In the genomic region with DNA sequence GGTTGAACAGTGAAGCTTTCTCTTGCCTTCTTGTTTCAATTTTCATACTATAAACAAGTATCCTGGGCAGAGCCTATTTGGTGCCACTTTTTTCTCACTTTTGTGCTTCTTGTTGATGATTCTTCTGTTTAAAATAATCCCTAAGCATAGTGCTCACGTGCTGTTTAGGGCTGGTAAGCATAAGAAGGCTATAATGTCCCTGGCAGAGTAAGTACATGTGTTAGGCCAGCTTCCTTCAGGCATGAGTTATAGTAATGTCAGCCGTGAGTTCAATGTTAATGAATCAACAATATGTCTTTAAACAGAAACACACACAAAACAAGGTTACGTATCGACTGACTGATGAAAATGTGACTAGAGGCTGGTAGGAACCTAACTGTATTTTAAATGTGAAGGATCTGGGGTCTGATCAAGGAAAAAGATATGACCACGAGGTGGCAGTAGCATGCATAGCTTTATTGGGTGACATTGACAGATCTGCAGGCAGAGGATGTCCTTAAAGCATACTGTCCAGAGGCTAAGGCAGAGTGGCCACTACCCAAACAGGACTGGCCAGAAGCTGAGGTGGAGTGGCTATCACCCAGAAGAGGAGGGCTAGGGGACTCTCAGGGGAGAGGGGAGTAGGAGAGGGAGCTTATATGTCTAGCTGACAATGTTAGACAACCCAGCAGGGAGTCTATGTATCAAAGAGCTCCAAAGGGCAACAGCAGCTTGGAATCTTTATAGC, we compare ENCODE assay signal across 8 cellular contexts.
A peak's percentile ranks its signal among the peaks of the same experiment; 100 is the strongest.
DNase-seq lines count a peak whose midpoint lies in the region; ATAC-seq, FAIRE-seq and TF ChIP-seq lines count a peak whose summit lies in the region.

No MANE protein-coding gene starts in this region.

- H3K79me2 ChIP-seq in DOHH2 (ENCODE audit: control insufficient read depth, low read length): no peaks in the 10 kb centered on the region; the same call in 1 of the 2 replicates

- 14 to 24% methylated on average over 5 of the region's 5 CpGs for WGBS in pancreas, 2 donors

- H3K4me1 Mint-ChIP-seq in activated T-helper 17 cell treated with anti-CD3 and anti-CD28 coated beads, Interleukin-2, amount 50 U/mL, for 72 hours: peaks cover 6% of the 10 kb centered on the region

- no peak overlapping the region for H3K4me2 ChIP-seq in DOHH2 (ENCODE audit: low read length)

- peaks cover 25% of the 10 kb centered on the region for H3K4me1 ChIP-seq in DOHH2 (ENCODE audit: control insufficient read depth, low read length)
- no peaks in the 10 kb centered on the region for H3K4me1 ChIP-seq in RWPE2 (ENCODE audit: insufficient read depth, poor library complexity, severe bottlenecking)
- H3K4me1 ChIP-seq in pancreas: no peaks in the 10 kb centered on the region

- no peak overlapping the region for H3K27ac ChIP-seq in DOHH2 (ENCODE audit: low read depth, low read length)
- H3K27ac ChIP-seq in RWPE2 (ENCODE audit: poor library complexity, severe bottlenecking): no peak overlapping the region
- no peak overlapping the region for H3K27ac ChIP-seq in pancreas

- no peaks in the 10 kb centered on the region for H3K27me3 Mint-ChIP-seq in activated T-helper 17 cell treated with anti-CD3 and anti-CD28 coated beads, Interleukin-2, amount 50 U/mL, for 72 hours

- no peaks in the 10 kb centered on the region for H3K27me3 ChIP-seq in DOHH2 (ENCODE audit: control insufficient read depth, low read length)
- H3K27me3 ChIP-seq in RWPE2 (ENCODE audit: insufficient read depth, poor library complexity, severe bottlenecking): no peaks in the 10 kb centered on the region
- H3K27me3 ChIP-seq in pancreas: no peaks in the 10 kb centered on the region

- peaks cover 16% of the 10 kb centered on the region for H3K36me3 Mint-ChIP-seq in activated T-helper 17 cell treated with anti-CD3 and anti-CD28 coated beads, Interleukin-2, amount 50 U/mL, for 72 hours (ENCODE audit: low read depth)

- H3K36me3 ChIP-seq in DOHH2 (ENCODE audit: control insufficient read depth, low read length) (peaks cover 3% of the 10 kb centered on the region; the same call in 1 of the 2 replicates), RWPE2 (ENCODE audit: low read depth) (peaks cover 6% of the 10 kb centered on the region; the same call in 1 of the 2 replicates), pancreas (no peaks in the 10 kb centered on the region)

- H3K9me2 ChIP-seq in DOHH2 (replicated peaks; ENCODE audit: control insufficient read depth, low read length): no peaks in the 10 kb centered on the region

- FAIRE-seq in pancreas (lab: Jason Lieb, UNC): peak; percentile 43

- peak; percentile 90 for ATAC-seq in GM21576 (IDR thresholded peaks at IDR 0.05; ENCODE audit: unreplicated experiment)
- peak; percentile 91 for ATAC-seq in RWPE2 (ENCODE audit: low read depth)
- peak; percentile 80 for ATAC-seq in activated T-helper 17 cell treated with anti-CD3 and anti-CD28 coated beads, Interleukin-2, amount 50 U/mL, for 72 hours (replicated peaks)
- ATAC-seq in pancreas: peak; percentile 80 to 96 (median 94)

- H3K4me3 Mint-ChIP-seq in activated T-helper 17 cell treated with anti-CD3 and anti-CD28 coated beads, Interleukin-2, amount 50 U/mL, for 72 hours: no peak overlapping the region

- no peaks in the 10 kb centered on the region for H3K9me3 Mint-ChIP-seq in activated T-helper 17 cell treated with anti-CD3 and anti-CD28 coated beads, Interleukin-2, amount 50 U/mL, for 72 hours

- DNase-seq in RWPE2 (ENCODE audit: low spot score) (no peak), foreskin melanocyte (peak; percentile 67), pancreas (peak in 3 of 6 donors; percentile 35 to 63 (median 43)), ureter (ENCODE audit: low spot score) (peak; percentile 71)

- no peak overlapping the region for H3K27ac Mint-ChIP-seq in activated T-helper 17 cell treated with anti-CD3 and anti-CD28 coated beads, Interleukin-2, amount 50 U/mL, for 72 hours

- H3K4me3 ChIP-seq in DOHH2 (ENCODE audit: low read length): no peak overlapping the region
- no peak overlapping the region for H3K4me3 ChIP-seq in RWPE2 (ENCODE audit: severe bottlenecking)
- no peak overlapping the region for H3K4me3 ChIP-seq in pancreas

- peaks cover 15% of the 10 kb centered on the region; the same call in 1 of the 2 replicates for H3F3A ChIP-seq in DOHH2 (ENCODE audit: control insufficient read depth, insufficient read depth)

- H4K20me1 ChIP-seq in DOHH2 (ENCODE audit: control insufficient read depth, insufficient read depth, low read depth, low read length): 0 out of 2 replicates have a peak, but pooled peaks cover 4% of the 10 kb centered on the region

- H3K9me3 ChIP-seq in DOHH2 (ENCODE audit: control insufficient read depth, insufficient read depth, low read length) (no peaks in the 10 kb centered on the region), RWPE2 (ENCODE audit: severe bottlenecking) (no peaks in the 10 kb centered on the region), pancreas (no peaks in the 10 kb centered on the region)

- TF ChIP-seq CTCF in DOHH2 (IDR thresholded peaks at IDR 0.05; ENCODE audit: low read depth, low read length, poor library complexity, severe bottlenecking) (peak; percentile 95), LNCAP (IDR thresholded peaks at IDR 0.05) (peak; percentile 76), RWPE2 (IDR thresholded peaks at IDR 0.05; ENCODE audit: poor library complexity, severe bottlenecking) (peak; percentile 87), pancreas (IDR thresholded peaks at IDR 0.05) (peak; percentile 27 to 64 (median 54))

- intact Hi-C loops in pancreas (cut with DNase I): loop anchor here in 2 of 3 donors (5.0 kb wide), 1 partner anchor 201 kb away; a partner anchor contains a TSS
